Comparison of ENCODE assay signal across 1 cellular context in the genomic region with DNA sequence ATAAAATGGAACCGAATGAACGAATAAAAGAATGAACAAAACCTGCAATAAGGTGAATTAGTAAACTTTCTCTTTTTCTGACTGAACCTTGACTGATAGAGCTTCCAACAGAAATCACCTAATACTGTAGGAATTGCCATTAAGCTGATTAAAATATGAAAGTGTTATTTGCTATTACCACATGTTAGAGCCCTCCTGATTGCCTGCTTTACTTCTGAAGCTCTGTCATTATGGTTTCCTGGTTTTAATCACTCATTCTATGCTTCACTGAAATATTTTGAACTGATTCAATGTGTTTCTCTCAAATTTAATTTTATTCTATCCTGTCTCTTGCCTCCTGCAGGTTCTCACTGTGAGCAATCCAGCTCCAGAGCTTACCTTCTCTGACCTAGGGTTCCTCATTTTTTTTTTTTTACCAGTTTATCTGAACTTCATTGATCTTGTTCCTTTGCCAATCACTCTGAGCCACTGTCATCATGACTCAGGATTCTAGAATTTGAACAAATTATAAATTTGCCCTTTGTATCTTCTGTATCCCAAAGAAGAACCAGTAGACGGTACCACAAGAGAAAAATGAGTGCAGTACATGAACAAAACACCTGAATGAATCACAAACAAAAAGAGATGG.
TF ChIP-seq lines count a peak whose summit lies in the region.

No MANE protein-coding gene starts in this region.

TF ChIP-seq in HepG2, 621 proteins besides CTCF, POLR2A, EP300 and RAD21 (continued from another document):
- no peak for TF ChIP-seq ZBTB37 (CRISPR knock-in tag; IDR thresholded peaks at IDR 0.05)
- TF ChIP-seq MTERF4 (CRISPR knock-in tag; IDR thresholded peaks at IDR 0.05), result no peak
- TF ChIP-seq KDM1A (CRISPR knock-in tag; IDR thresholded peaks at IDR 0.05), result no peak
- TF ChIP-seq, protein P1, sequence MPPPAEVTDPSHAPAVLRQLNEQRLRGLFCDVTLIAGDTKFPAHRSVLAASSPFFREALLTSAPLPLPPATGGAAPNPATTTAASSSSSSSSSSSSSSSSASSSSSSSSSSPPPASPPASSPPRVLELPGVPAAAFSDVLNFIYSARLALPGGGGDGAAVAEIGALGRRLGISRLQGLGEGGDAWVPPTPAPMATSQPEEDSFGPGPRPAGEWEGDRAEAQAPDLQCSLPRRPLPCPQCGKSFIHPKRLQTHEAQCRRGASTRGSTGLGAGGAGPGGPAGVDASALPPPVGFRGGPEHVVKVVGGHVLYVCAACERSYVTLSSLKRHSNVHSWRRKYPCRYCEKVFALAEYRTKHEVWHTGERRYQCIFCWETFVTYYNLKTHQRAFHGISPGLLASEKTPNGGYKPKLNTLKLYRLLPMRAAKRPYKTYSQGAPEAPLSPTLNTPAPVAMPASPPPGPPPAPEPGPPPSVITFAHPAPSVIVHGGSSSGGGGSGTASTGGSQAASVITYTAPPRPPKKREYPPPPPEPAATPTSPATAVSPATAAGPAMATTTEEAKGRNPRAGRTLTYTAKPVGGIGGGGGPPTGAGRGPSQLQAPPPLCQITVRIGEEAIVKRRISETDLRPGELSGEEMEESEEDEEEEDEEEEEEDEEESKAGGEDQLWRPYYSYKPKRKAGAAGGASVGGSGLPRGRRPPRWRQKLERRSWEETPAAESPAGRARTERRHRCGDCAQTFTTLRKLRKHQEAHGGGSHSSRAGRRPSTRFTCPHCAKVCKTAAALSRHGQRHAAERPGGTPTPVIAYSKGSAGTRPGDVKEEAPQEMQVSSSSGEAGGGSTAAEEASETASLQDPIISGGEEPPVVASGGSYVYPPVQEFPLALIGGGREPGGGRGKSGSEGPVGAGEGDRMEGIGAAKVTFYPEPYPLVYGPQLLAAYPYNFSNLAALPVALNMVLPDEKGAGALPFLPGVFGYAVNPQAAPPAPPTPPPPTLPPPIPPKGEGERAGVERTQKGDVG (CRISPR knock-in tag; IDR thresholded peaks at IDR 0.05; ENCODE audit: borderline replicate concordance), result no peak
- no peak for TF ChIP-seq ZSCAN20 (CRISPR knock-in tag; IDR thresholded peaks at IDR 0.05; ENCODE audit: borderline replicate concordance)
- TF ChIP-seq ZNF891 (CRISPR knock-in tag; IDR thresholded peaks at IDR 0.05), result no peak
TF ChIP-seq in HepG2: peak in this region for 0.
